In the genomic region with DNA sequence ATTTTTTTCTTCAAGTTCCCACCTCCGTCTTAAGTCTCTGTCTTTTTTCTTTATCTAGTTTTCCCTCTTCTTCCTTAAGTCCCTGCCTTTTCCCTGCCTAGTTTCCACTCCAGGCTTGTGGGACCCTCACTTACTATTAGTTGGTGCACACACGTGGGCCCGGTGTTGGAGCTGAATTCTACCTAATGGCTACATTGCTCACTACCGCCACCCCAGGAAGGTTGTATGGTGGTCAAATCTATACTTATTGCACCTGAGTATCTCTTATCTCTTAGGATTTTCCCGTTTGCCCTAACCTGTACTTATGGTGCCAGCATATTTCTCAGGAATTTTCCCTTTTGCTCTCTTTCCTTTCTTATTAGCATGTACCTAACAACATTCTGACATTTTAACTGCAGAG, we compare ENCODE assay signal across 16 cellular contexts.
DNase-seq lines count a peak whose midpoint lies in the region; ATAC-seq and TF ChIP-seq lines count a peak whose summit lies in the region.
"Had no signal": no experiment of that assay in that cellular context is flagged by ENCODE, and none has a peak within 500 bp of the region (broad histone marks: within the 10 kb centered on the region; RNA-seq: fewer than 3 reads in every experiment).

No MANE protein-coding gene starts in this region.

- H3K27me3 ChIP-seq in DND-41 (ENCODE audit: insufficient read depth, low read length, poor library complexity) (no peaks in the 10 kb centered on the region), H7 (ENCODE audit: control insufficient read depth, insufficient read depth, low read length) (no peaks in the 10 kb centered on the region)
- H3K27me3 ChIP-seq: Peyer's patch had no signal

- H3K79me2 ChIP-seq in DND-41 (ENCODE audit: insufficient read depth, low read length) = no peaks in the 10 kb centered on the region

- ATAC-seq in DND-41 (ENCODE audit: insufficient read depth, low read depth) = no peak

- no peak overlapping the region for H3K4me2 ChIP-seq in DND-41 (ENCODE audit: insufficient read depth, low read length)

- H3K36me3 ChIP-seq in DND-41 (ENCODE audit: insufficient read depth, low read length) = no peaks in the 10 kb centered on the region
- no peaks in the 10 kb centered on the region for H3K36me3 ChIP-seq in H7 (replicated peaks; ENCODE audit: control insufficient read depth, insufficient read depth, low read length)
- H3K36me3 ChIP-seq: Peyer's patch had no signal

- H3K4me3 ChIP-seq in DND-41 (ENCODE audit: low read depth in 1 of 2, low read length in 2 of 2) = no peak overlapping the region
- no peak overlapping the region for H3K4me3 ChIP-seq in H7 (ENCODE audit: insufficient read depth, low read depth, low read length)
- H3K4me3 ChIP-seq: Peyer's patch, psoas muscle had no signal

- in situ Hi-C loops in SK-MEL-5 (cut with HindIII; ENCODE audit: low pct_unique_long_range_greater_than_20kb, low sequenced_read_pairs) = no loop called here

- no peak overlapping the region for H3K27ac ChIP-seq in DND-41 (ENCODE audit: low read length)
- H3K27ac ChIP-seq: Peyer's patch, psoas muscle had no signal

- no peaks in the 10 kb centered on the region for H3K9me3 ChIP-seq in DND-41 (ENCODE audit: insufficient read depth, low read length, severe bottlenecking)
- H3K9me3 ChIP-seq: Peyer's patch, psoas muscle had no signal

- no peak overlapping the region for H2AFZ ChIP-seq in DND-41 (ENCODE audit: low read depth, low read length)

- TF ChIP-seq CTCF in DND-41 (IDR thresholded peaks at IDR 0.05; ENCODE audit: borderline replicate concordance, extremely low read depth, low read length, poor library complexity, severe bottlenecking) = peak; percentile 41

- H4K20me1 ChIP-seq in DND-41 (ENCODE audit: insufficient read depth, low read length) = no peaks in the 10 kb centered on the region

- no peaks in the 10 kb centered on the region for H3K4me1 ChIP-seq in DND-41 (ENCODE audit: insufficient read depth, low read length)
- H3K4me1 ChIP-seq: Peyer's patch, psoas muscle had no signal

- DNase-seq in DND-41 (no peak), H7 (peak; percentile 9), SK-MEL-5 (ENCODE audit: low read depth, low spot score) (peak; percentile 23), iPS DF 4.7 (ENCODE audit: extremely low read depth, low spot score) (peak; percentile 25), NOMO-1 (lab: John Stamatoyannopoulos, UW; ENCODE audit: unreplicated experiment in 2 of 2) (no peak), NCI-H1092 treated with DMSO at 0.1 percent for 48 hours (lab: John Stamatoyannopoulos, UW) (no peak), glomerular visceral epithelial cell (ENCODE audit: extremely low spot score) (no peak)
- DNase-seq: activated B cell treated with CpG ODN at 0.5 μM for 24 hours; activated naive CD4-positive, alpha-beta T cell; CD4-positive, alpha-beta memory T cell; GDM1; naive B cell; NCI-H1417 treated with DMSO at 0.1 percent for 48 hours; NCI-H226; Peyer's patch; psoas muscle had no signal

- H3K9ac ChIP-seq in DND-41 (ENCODE audit: low read depth, low read length) = no peak overlapping the region

Comparison
In these comparisons a context has a peak if more than half of its experiments do, and no peak if none do; other contexts are left out.
1. DNase-seq: peak in H7 (single experiment), SK-MEL-5 (single experiment) and iPS DF 4.7 (single experiment); none in DND-41 (single experiment), NOMO-1 (0 of 2), NCI-H1092 treated with DMSO at 0.1 percent for 48 hours (single experiment) and glomerular visceral epithelial cell (single experiment).